In the genomic region with DNA sequence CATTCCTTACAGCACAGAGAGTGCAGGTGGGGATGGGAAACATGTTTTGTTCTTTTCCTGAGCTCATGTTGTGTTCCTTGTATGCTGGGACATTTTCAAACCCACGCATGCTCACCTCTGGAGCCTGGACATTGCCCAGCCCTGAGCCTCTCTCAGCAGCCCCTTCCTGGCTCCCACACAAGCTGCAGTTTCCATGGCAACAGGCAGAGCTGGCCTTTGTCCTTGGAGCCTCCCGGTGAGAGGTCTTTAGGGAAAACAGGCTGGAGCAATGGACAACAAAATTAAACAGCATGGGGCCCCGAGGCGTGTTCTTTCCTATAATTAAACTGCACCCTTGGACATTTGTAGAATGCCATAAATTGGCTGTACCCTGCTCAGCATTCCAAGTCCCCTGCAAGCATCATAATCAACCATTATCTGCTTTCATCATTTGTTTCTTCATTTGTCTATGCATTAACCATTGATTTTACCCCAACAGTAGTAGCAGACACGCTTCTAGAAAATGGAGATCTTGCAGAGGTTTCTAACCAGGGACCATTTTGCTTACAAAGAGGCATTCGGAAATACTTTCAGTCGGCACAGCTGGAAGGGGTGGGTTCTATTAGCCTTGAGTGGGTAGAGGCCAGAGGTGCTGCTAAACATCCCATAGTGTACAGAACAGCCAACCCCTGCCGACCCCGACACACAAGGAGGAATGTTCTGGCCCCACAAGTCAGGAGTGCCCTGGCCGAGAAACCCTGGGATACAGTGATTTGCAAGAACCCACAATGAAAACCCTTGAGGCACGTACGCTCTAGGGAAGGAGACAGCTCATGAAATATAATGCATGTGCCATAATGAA, we compare ENCODE assay signal across 15 cellular contexts.
"Had no signal": no experiment of that assay in that cellular context is flagged by ENCODE, and none has a peak within 500 bp of the region (broad histone marks: within the 10 kb centered on the region; RNA-seq: fewer than 3 reads in every experiment).

No MANE protein-coding gene starts in this region.

- ATAC-seq: activated CD4-positive, CD25-positive, alpha-beta regulatory T cell treated with anti-CD3 and anti-CD28 coated beads, Interleukin-2, amount 50 U/mL, for 24 hours; activated naive CD8-positive, alpha-beta T cell treated with anti-CD3 and anti-CD28 coated beads, Interleukin-2, amount 50 U/mL, for 24 hours; activated T-helper 17 cell treated with anti-CD3 and anti-CD28 coated beads, Interleukin-2, amount 50 U/mL, for 72 hours; gastrocnemius medialis; heart right ventricle; left colon had no signal

- H3K4me3 ChIP-seq: ascending aorta, dorsolateral prefrontal cortex, gastrocnemius medialis, heart right ventricle, lung, tibial nerve had no signal

- H3K9me3 ChIP-seq: gastrocnemius medialis had no signal

- H3K27me3 ChIP-seq: ascending aorta, gastrocnemius medialis, tibial nerve had no signal

- DNase-seq: activated naive CD4-positive, alpha-beta T cell treated with Interleukin-2 at 50 U/mL for 16 hours; activated naive CD8-positive, alpha-beta T cell treated with anti-CD3 and anti-CD28 coated beads, Interleukin-2, amount 50 U/mL, for 24 hours; dorsolateral prefrontal cortex; endodermal cell; gastrocnemius medialis; heart right ventricle; left colon; midbrain; stimulated activated CD4-positive, alpha-beta T cell treated with anti-CD3 and anti-CD28 coated beads, Interleukin-2, amount 100 ng/mL, for 48 hours; stimulated activated naive CD4-positive, alpha-beta T cell had no signal

- H3K4me1 ChIP-seq: ascending aorta, gastrocnemius medialis, heart right ventricle, tibial nerve had no signal

- H3K27ac ChIP-seq: ascending aorta, dorsolateral prefrontal cortex, gastrocnemius medialis, heart right ventricle, tibial nerve had no signal

- H3K36me3 ChIP-seq: ascending aorta, gastrocnemius medialis, heart right ventricle, tibial nerve had no signal
